24 cellular contexts compared by ENCODE assay signal in genomic region chr2:102126169-102126568, GRCh38.
"Had no signal": no experiment of that assay in that cellular context is flagged by ENCODE, and none has a peak within 500 bp of the region (broad histone marks: within the 10 kb centered on the region; RNA-seq: fewer than 3 reads in every experiment).

No MANE protein-coding gene starts in this region.

- H3K36me3 ChIP-seq: esophagus squamous epithelium, gastroesophageal sphincter, pancreas, thyroid gland, upper lobe of right lung had no signal

- H3K9me3 Mint-ChIP-seq: natural killer cell had no signal

- H3K27ac ChIP-seq: coronary artery, esophagus squamous epithelium, gastroesophageal sphincter, pancreas, thyroid gland, upper lobe of right lung had no signal

- H3K9me3 ChIP-seq: esophagus squamous epithelium, gastroesophageal sphincter, pancreas, thyroid gland, upper lobe of right lung had no signal

- H3K27ac Mint-ChIP-seq: activated CD4-positive, alpha-beta T cell treated with anti-CD3 and anti-CD28 coated beads, Interleukin-2, amount 10 ng/mL, durations not matched to agents 7 days and 5 days; activated naive CD8-positive, alpha-beta T cell treated with anti-CD3 and anti-CD28 coated beads, Interleukin-2, amount 50 U/mL, for 24 hours; activated T-cell treated with anti-CD3 and anti-CD28 coated beads, Interleukin-2, amount 50 U/mL, for 24 hours; activated T-helper 2 cell treated with anti-CD3 and anti-CD28 coated beads, Interferon-gamma antibody, Interleukin-2, Interleukin-4, amounts not matched to agents 10 μg/mL and 5 μg/mL and 100 μg/mL, durations not matched to agents 14 hours and 24 hours and 36 hours; memory B cell; natural killer cell; stimulated activated naive CD8-positive, alpha-beta T cell treated with anti-CD3 and anti-CD28 coated beads, Interleukin-15, Interleukin-2, amounts not matched to agents 100 ng/mL and 50 ng/mL, for 24 hours had no signal

- H3K36me3 Mint-ChIP-seq: natural killer cell had no signal

- H3K27me3 Mint-ChIP-seq: activated CD4-positive, alpha-beta T cell treated with anti-CD3 and anti-CD28 coated beads, Interleukin-2, amount 10 ng/mL, durations not matched to agents 7 days and 5 days; T-helper 17 cell had no signal

- H3K4me1 Mint-ChIP-seq: memory B cell, natural killer cell had no signal

- H3K4me3 ChIP-seq: coronary artery, esophagus squamous epithelium, gastroesophageal sphincter, pancreas, thyroid gland, upper lobe of right lung had no signal

- DNase-seq: activated CD4-positive, alpha-beta T cell treated with anti-CD3 and anti-CD28 coated beads, Interleukin-2, amount 10 ng/mL, durations not matched to agents 7 days and 5 days; activated CD8-positive, alpha-beta memory T cell treated with anti-CD3 and anti-CD28 coated beads for 24 hours; activated CD8-positive, alpha-beta memory T cell treated with anti-CD3 and anti-CD28 coated beads, Interleukin-2, amount 50 U/mL, for 4 hours; activated naive CD4-positive, alpha-beta T cell; activated naive CD8-positive, alpha-beta T cell treated with anti-CD3 and anti-CD28 coated beads, Interleukin-2, amount 50 U/mL, for 24 hours; activated T-cell treated with anti-CD3 and anti-CD28 coated beads, Interleukin-2, amount 50 U/mL, for 24 hours; cerebellar nuclear complex; esophagus squamous epithelium; head of caudate nucleus; hypothalamus; natural killer cell; pancreas; right cardiac atrium; stimulated activated CD4-positive, alpha-beta T cell treated with anti-CD3 and anti-CD28 coated beads, Interleukin-1b, Interleukin-23, amount 100 ng/mL, for 48 hours; substantia nigra; SW 1271; T-helper 17 cell; thyroid gland; upper lobe of right lung had no signal

- H3K27me3 ChIP-seq: esophagus squamous epithelium, gastroesophageal sphincter, pancreas, thyroid gland, upper lobe of right lung had no signal

- H3K4me3 Mint-ChIP-seq: activated CD4-positive, alpha-beta T cell treated with anti-CD3 and anti-CD28 coated beads, Interleukin-2, amount 10 ng/mL, durations not matched to agents 7 days and 5 days; activated naive CD8-positive, alpha-beta T cell treated with anti-CD3 and anti-CD28 coated beads, Interleukin-2, amount 50 U/mL, for 24 hours; activated T-cell treated with anti-CD3 and anti-CD28 coated beads, Interleukin-2, amount 50 U/mL, for 24 hours; memory B cell; natural killer cell; stimulated activated naive CD8-positive, alpha-beta T cell treated with anti-CD3 and anti-CD28 coated beads, Interleukin-15, Interleukin-2, amounts not matched to agents 100 ng/mL and 50 ng/mL, for 24 hours; T-helper 17 cell had no signal

- ATAC-seq: activated naive CD8-positive, alpha-beta T cell treated with anti-CD3 and anti-CD28 coated beads, Interleukin-2, amount 50 U/mL, for 24 hours; gastroesophageal sphincter; natural killer cell; pancreas; right cardiac atrium; T-helper 17 cell had no signal
